10 cellular contexts compared by ENCODE assay signal in the genomic region with DNA sequence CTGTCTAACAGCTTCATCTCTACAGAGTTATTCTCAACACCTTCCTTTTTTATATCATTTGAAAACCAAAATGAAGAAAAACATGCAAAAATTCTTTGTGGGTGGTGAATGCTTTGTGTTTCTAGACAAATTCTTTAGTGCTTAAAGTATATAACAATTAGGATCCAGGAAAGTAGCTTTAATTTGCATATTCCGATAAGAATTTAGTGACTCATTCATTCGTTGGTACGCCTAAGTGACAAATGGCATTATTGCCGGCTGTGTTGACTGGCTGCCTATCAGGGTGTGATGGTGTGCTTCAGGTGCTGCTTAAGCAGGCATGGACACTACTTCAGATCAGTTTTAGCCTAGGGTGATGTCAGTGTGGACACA. TPM values are rescaled to one million over a fixed set of nuclear protein-coding genes. Genes with fewer than 3 reads are reported as not detected.
A peak's percentile ranks its signal among the peaks of the same experiment; 100 is the strongest.
DNase-seq lines count a peak whose midpoint lies in the region; ATAC-seq lines count a peak whose summit lies in the region.
"Had no signal": no experiment of that assay in that cellular context is flagged by ENCODE, and none has a peak within 500 bp of the region (broad histone marks: within the 10 kb centered on the region; RNA-seq: fewer than 3 reads in every experiment).

No MANE protein-coding gene starts in this region.

- peak; percentile 4 to 17 for DNase-seq in activated T-cell treated with anti-CD3 and anti-CD28 coated beads, Interleukin-2, amount 50 U/mL, for 72 hours
- DNase-seq in activated T-cell treated with anti-CD3 and anti-CD28 coated beads for 4 hours (no peak), SK-MEL-5 (ENCODE audit: low read depth, low spot score) (peak; percentile 3), head of caudate nucleus (no peak), iPS-NIHi11 (ENCODE audit: low spot score) (no peak)
- no peak for DNase-seq in effector memory CD8-positive, alpha-beta T cell
- no peak for DNase-seq in stimulated activated effector memory CD8-positive, alpha-beta T cell treated with anti-CD3 and anti-CD28 coated beads, Interleukin-12 subunit alpha, Interleukin-12 subunit beta, amount 100 ng/mL, for 72 hours (ENCODE audit: low spot score in 2 of 2)
- DNase-seq: NCI-H1694 treated with DMSO at 0.1 percent for 48 hours had no signal

- no peaks in the 10 kb centered on the region for H3K9me3 Mint-ChIP-seq in activated T-cell treated with anti-CD3 and anti-CD28 coated beads, Interleukin-2, amount 50 U/mL, for 72 hours
- no peaks in the 10 kb centered on the region for H3K9me3 Mint-ChIP-seq in effector memory CD8-positive, alpha-beta T cell
- H3K9me3 Mint-ChIP-seq in stimulated activated effector memory CD8-positive, alpha-beta T cell treated with anti-CD3 and anti-CD28 coated beads, Interleukin-12 subunit alpha, Interleukin-12 subunit beta, amount 100 ng/mL, for 72 hours, result no peaks in the 10 kb centered on the region
- H3K9me3 Mint-ChIP-seq: nephron had no signal

- intact Hi-C loops in head of caudate nucleus (cut with DNase I), result no loop called here

- no peaks in the 10 kb centered on the region for H3K27me3 Mint-ChIP-seq in activated T-cell treated with anti-CD3 and anti-CD28 coated beads, Interleukin-2, amount 50 U/mL, for 72 hours (ENCODE audit: low read depth)
- H3K27me3 Mint-ChIP-seq in effector memory CD8-positive, alpha-beta T cell, result no peaks in the 10 kb centered on the region

- peak; percentile 22 to 26 for ATAC-seq in activated T-cell treated with anti-CD3 and anti-CD28 coated beads, Interleukin-2, amount 50 U/mL, for 72 hours (replicated peaks in 1 of 2)
- ATAC-seq in effector memory CD8-positive, alpha-beta T cell (replicated peaks), result no peak
- no peak for ATAC-seq in stimulated activated effector memory CD8-positive, alpha-beta T cell treated with anti-CD3 and anti-CD28 coated beads, Interleukin-12 subunit alpha, Interleukin-12 subunit beta, amount 100 ng/mL, for 72 hours
- no peak for ATAC-seq in GM21786 (IDR thresholded peaks at IDR 0.05; ENCODE audit: unreplicated experiment)

- H3K4me1 Mint-ChIP-seq in activated T-cell treated with anti-CD3 and anti-CD28 coated beads, Interleukin-2, amount 50 U/mL, for 72 hours (ENCODE audit: low read depth), result peaks cover 58% of the 10 kb centered on the region
- peaks cover 14 to 28% of the 10 kb centered on the region in 2 donors for H3K4me1 Mint-ChIP-seq in effector memory CD8-positive, alpha-beta T cell (ENCODE audit: low read depth in 2 of 2)
- peaks cover 41% of the 10 kb centered on the region for H3K4me1 Mint-ChIP-seq in stimulated activated effector memory CD8-positive, alpha-beta T cell treated with anti-CD3 and anti-CD28 coated beads, Interleukin-12 subunit alpha, Interleukin-12 subunit beta, amount 100 ng/mL, for 72 hours
- H3K4me1 Mint-ChIP-seq: nephron had no signal

- H3K27ac Mint-ChIP-seq in activated T-cell treated with anti-CD3 and anti-CD28 coated beads, Interleukin-2, amount 50 U/mL, for 72 hours, result peak overlapping the region; percentile 100
- H3K27ac Mint-ChIP-seq in effector memory CD8-positive, alpha-beta T cell, result peak overlapping the region; percentile 90 to 97
- H3K27ac Mint-ChIP-seq in stimulated activated effector memory CD8-positive, alpha-beta T cell treated with anti-CD3 and anti-CD28 coated beads, Interleukin-12 subunit alpha, Interleukin-12 subunit beta, amount 100 ng/mL, for 72 hours, result peak overlapping the region; percentile 94
- H3K27ac Mint-ChIP-seq: nephron had no signal

- peaks cover 21 to 57% of the 10 kb centered on the region in 2 donors for H3K36me3 Mint-ChIP-seq in activated T-cell treated with anti-CD3 and anti-CD28 coated beads, Interleukin-2, amount 50 U/mL, for 72 hours (ENCODE audit: insufficient read depth in 2 of 2)
- H3K36me3 Mint-ChIP-seq in effector memory CD8-positive, alpha-beta T cell (ENCODE audit: insufficient read depth), result peaks cover 47% of the 10 kb centered on the region
- H3K36me3 Mint-ChIP-seq in stimulated activated effector memory CD8-positive, alpha-beta T cell treated with anti-CD3 and anti-CD28 coated beads, Interleukin-12 subunit alpha, Interleukin-12 subunit beta, amount 100 ng/mL, for 72 hours, result peaks cover 100% of the 10 kb centered on the region

- in situ Hi-C loops in SK-MEL-5 (cut with HindIII; ENCODE audit: low pct_unique_long_range_greater_than_20kb, low sequenced_read_pairs), result no loop called here

- H3K4me3 Mint-ChIP-seq in activated T-cell treated with anti-CD3 and anti-CD28 coated beads, Interleukin-2, amount 50 U/mL, for 72 hours, result peak overlapping the region; percentile 69 to 94
- H3K4me3 Mint-ChIP-seq in effector memory CD8-positive, alpha-beta T cell, result peak overlapping the region; percentile 35 to 50
- H3K4me3 Mint-ChIP-seq in stimulated activated effector memory CD8-positive, alpha-beta T cell treated with anti-CD3 and anti-CD28 coated beads, Interleukin-12 subunit alpha, Interleukin-12 subunit beta, amount 100 ng/mL, for 72 hours, result peak overlapping the region; percentile 58
- H3K4me3 Mint-ChIP-seq: nephron had no signal

RNA-seq across cellular contexts. Expression of a gene that starts 35.2 kb away (rescaled TPM):
- 100 to 1,000 TPM; 186 to 211 TPM for total RNA-seq in activated T-cell treated with anti-CD3 and anti-CD28 coated beads, Interleukin-2, amount 50 U/mL, for 72 hours
- total RNA-seq in SK-MEL-5 (2014; rRNA removed; shearing (Covaris generic)), result 44.2 and 44.6 TPM in 2 replicates
- 71.0 and 114 TPM in 2 replicates for polyA plus RNA-seq in SK-MEL-5 (2015; cell fraction: cytosol; rRNA removed)
- polyA plus RNA-seq in SK-MEL-5 (2015; cell fraction: nucleus; rRNA removed), result 23.7 and 34.7 TPM in 2 replicates

Comparison
In these comparisons a context has a peak if more than half of its experiments do, and no peak if none do; other contexts are left out.
1. DNase-seq: peak in activated T-cell treated with anti-CD3 and anti-CD28 coated beads, Interleukin-2, amount 50 U/mL, for 72 hours (2 of 2) and SK-MEL-5 (single experiment); none in activated T-cell treated with anti-CD3 and anti-CD28 coated beads for 4 hours (single experiment), effector memory CD8-positive, alpha-beta T cell (0 of 3), stimulated activated effector memory CD8-positive, alpha-beta T cell treated with anti-CD3 and anti-CD28 coated beads, Interleukin-12 subunit alpha, Interleukin-12 subunit beta, amount 100 ng/mL, for 72 hours (0 of 2), head of caudate nucleus (0 of 42) and iPS-NIHi11 (single experiment).
2. ATAC-seq: peak in activated T-cell treated with anti-CD3 and anti-CD28 coated beads, Interleukin-2, amount 50 U/mL, for 72 hours (2 of 2); none in effector memory CD8-positive, alpha-beta T cell (single experiment), stimulated activated effector memory CD8-positive, alpha-beta T cell treated with anti-CD3 and anti-CD28 coated beads, Interleukin-12 subunit alpha, Interleukin-12 subunit beta, amount 100 ng/mL, for 72 hours (single experiment) and GM21786 (single experiment).
3. Peak in every context shown above with its lines, with median percentiles within 50 percentile points of each other: H3K27ac Mint-ChIP-seq and H3K4me3 Mint-ChIP-seq.